ENCODE assay signal across 21 cellular contexts in the genomic region with DNA sequence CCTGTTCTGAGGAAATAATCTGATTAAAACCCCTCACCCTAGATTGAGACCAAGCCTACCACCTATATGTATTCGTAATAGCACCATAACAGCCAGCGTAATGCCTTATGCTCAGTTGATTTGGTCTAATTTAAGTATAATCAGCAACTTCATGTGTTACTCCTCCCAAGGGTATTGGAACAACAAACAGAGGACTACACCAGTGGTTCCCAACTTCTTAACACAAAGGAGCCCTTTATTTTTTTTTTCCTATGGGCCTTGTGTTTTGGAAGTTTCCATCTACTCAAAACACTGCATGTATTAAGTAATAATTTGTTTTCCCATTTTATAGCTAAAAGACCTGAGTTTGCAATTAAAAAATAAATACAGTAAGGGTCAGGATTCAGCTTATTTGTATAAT.
DNase-seq lines count a peak whose midpoint lies in the region; ATAC-seq and TF ChIP-seq lines count a peak whose summit lies in the region.
"Had no signal": no experiment of that assay in that cellular context is flagged by ENCODE, and none has a peak within 500 bp of the region (broad histone marks: within the 10 kb centered on the region; RNA-seq: fewer than 3 reads in every experiment).

No MANE protein-coding gene starts in this region.

- DNase-seq in COLO829 (ENCODE audit: low spot score): peak; percentile 36
- DNase-seq in SK-MEL-5 (ENCODE audit: low read depth, low spot score): peak; percentile 77
- no peak for DNase-seq in sciatic nerve (ENCODE audit: low spot score)
- no peak for DNase-seq in stimulated activated CD4-positive, alpha-beta T cell treated with anti-CD3 and anti-CD28 coated beads, Interleukin-4, amount 100 ng/mL, for 24 hours
- DNase-seq in foreskin keratinocyte: no peak
- no peak for DNase-seq in stimulated activated naive CD8-positive, alpha-beta T cell treated with anti-CD3 and anti-CD28 coated beads, Interleukin-15, Interleukin-2, amounts not matched to agents 100 U/mL and 50 U/mL, for 24 hours
- DNase-seq: CD4-positive, CD25-positive, alpha-beta regulatory T cell; CD8-positive, alpha-beta T cell; DMS 273 treated with DMSO at 0.1 percent for 48 hours; DMS79; EL; GDM1; GM23248; H7; HCEC 1CT had no signal

- H3K27me3 ChIP-seq in foreskin keratinocyte: no peaks in the 10 kb centered on the region
- H3K27me3 ChIP-seq: BLaER1 had no signal

- no peaks in the 10 kb centered on the region for H3K27me3 Mint-ChIP-seq in nephron (ENCODE audit: low read depth)
- H3K27me3 Mint-ChIP-seq: B cell; CD4-positive, CD25-positive, alpha-beta regulatory T cell had no signal

- no peaks in the 10 kb centered on the region for H3K4me1 ChIP-seq in foreskin keratinocyte
- H3K4me1 ChIP-seq: BLaER1 had no signal

- H3K36me3 Mint-ChIP-seq in nephron (ENCODE audit: low read depth): peaks cover 4% of the 10 kb centered on the region
- H3K36me3 Mint-ChIP-seq: CD4-positive, CD25-positive, alpha-beta regulatory T cell; CD8-positive, alpha-beta T cell had no signal

- H3K4me3 Mint-ChIP-seq in nephron: no peak overlapping the region
- H3K4me3 Mint-ChIP-seq: B cell; CD4-positive, CD25-positive, alpha-beta regulatory T cell; CD8-positive, alpha-beta T cell had no signal

- peak overlapping the region in 2 of 3 experiments; percentile 30 to 31 for H3K27ac Mint-ChIP-seq in nephron
- H3K27ac Mint-ChIP-seq: B cell; CD4-positive, CD25-positive, alpha-beta regulatory T cell; CD8-positive, alpha-beta T cell had no signal

- in situ Hi-C loops in SK-MEL-5 (cut with HindIII; ENCODE audit: low pct_unique_long_range_greater_than_20kb, low sequenced_read_pairs): no loop called here

- peaks cover 70% of the 10 kb centered on the region for H3K4me1 Mint-ChIP-seq in nephron
- H3K4me1 Mint-ChIP-seq: B cell; CD4-positive, CD25-positive, alpha-beta regulatory T cell had no signal

- ATAC-seq in sciatic nerve (peak; percentile 48), foreskin keratinocyte (no peak)
- no peak for ATAC-seq in stimulated activated naive CD8-positive, alpha-beta T cell treated with anti-CD3 and anti-CD28 coated beads, Interleukin-15, Interleukin-2, amounts not matched to agents 100 U/mL and 50 U/mL, for 24 hours
- ATAC-seq: CD8-positive, alpha-beta T cell; GM12878 had no signal

- H3K9me3 Mint-ChIP-seq in nephron: peaks cover 2% of the 10 kb centered on the region

- intact Hi-C loops in sciatic nerve (cut with DNase I): no loop called here

- TF ChIP-seq CTCF in nephron (IDR thresholded peaks at IDR 0.05; ENCODE audit: unreplicated experiment in 3 of 3) (no peak), foreskin keratinocyte (conservative IDR thresholded peaks at IDR 0.05) (no peak)

- H3K27ac ChIP-seq in foreskin keratinocyte: no peak overlapping the region
- H3K27ac ChIP-seq: 22Rv1, BLaER1, C4-2B, GM23248 had no signal

Comparison
In these comparisons a context has a peak if more than half of its experiments do, and no peak if none do; other contexts are left out.
1. DNase-seq: peak in COLO829 (single experiment) and SK-MEL-5 (single experiment); none in sciatic nerve (single experiment), stimulated activated CD4-positive, alpha-beta T cell treated with anti-CD3 and anti-CD28 coated beads, Interleukin-4, amount 100 ng/mL, for 24 hours (single experiment), foreskin keratinocyte (0 of 2) and stimulated activated naive CD8-positive, alpha-beta T cell treated with anti-CD3 and anti-CD28 coated beads, Interleukin-15, Interleukin-2, amounts not matched to agents 100 U/mL and 50 U/mL, for 24 hours (single experiment).